ENCODE assay signal across 35 cellular contexts in the genomic region with DNA sequence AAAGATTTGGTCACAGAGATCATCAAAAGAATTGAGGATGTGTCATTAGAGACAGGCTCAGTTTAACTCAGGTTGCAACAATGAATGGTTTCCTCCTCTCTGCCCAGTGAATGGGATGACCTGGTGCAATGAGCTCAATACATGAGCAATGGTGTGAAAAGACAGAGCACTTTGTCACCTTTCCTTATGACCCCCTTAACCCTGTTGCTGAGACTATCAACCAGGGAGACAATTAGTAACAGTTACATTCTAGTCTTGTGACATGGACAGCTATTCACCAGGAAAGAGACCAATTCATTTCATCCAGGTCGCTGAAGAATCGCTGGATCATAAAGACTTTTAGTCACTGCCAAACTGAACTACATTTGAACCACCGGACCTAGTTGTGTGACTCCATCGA. TPM values are rescaled to one million over a fixed set of nuclear protein-coding genes. Genes with fewer than 3 reads are reported as not detected.
"Had no signal": no experiment of that assay in that cellular context is flagged by ENCODE, and none has a peak within 500 bp of the region (broad histone marks: within the 10 kb centered on the region; RNA-seq: fewer than 3 reads in every experiment).

No MANE protein-coding gene starts in this region.

- H3K4me3 ChIP-seq: Peyer's patch had no signal

- DNase-seq: activated CD4-positive, alpha-beta memory T cell treated with anti-CD3 and anti-CD28 coated beads, Interleukin-2, amount 10 ng/mL, durations not matched to agents 7 days and 5 days; activated CD4-positive, alpha-beta T cell treated with anti-CD3 and anti-CD28 coated beads for 1 hour; activated CD4-positive, alpha-beta T cell treated with anti-CD3 and anti-CD28 coated beads for 48 hours; activated CD4-positive, CD25-positive, alpha-beta regulatory T cell; activated CD8-positive, alpha-beta memory T cell treated with anti-CD3 and anti-CD28 coated beads for 24 hours; activated CD8-positive, alpha-beta memory T cell treated with anti-CD3 and anti-CD28 coated beads, Interleukin-2, amount 10 ng/mL, durations not matched to agents 7 days and 5 days; activated CD8-positive, alpha-beta memory T cell treated with anti-CD3 and anti-CD28 coated beads, Interleukin-2, amount 50 U/mL, for 48 hours; activated effector memory CD4-positive, alpha-beta T cell treated with Interleukin-2 at 50 U/mL for 16 hours; activated naive CD4-positive, alpha-beta T cell treated with anti-CD3 and anti-CD28 coated beads, Interleukin-2, amount 10 ng/mL, durations not matched to agents 7 days and 5 days; activated naive CD8-positive, alpha-beta T cell treated with anti-CD3 and anti-CD28 coated beads, Interleukin-2, amount 50 U/mL, for 24 hours; activated T-cell treated with anti-CD3 and anti-CD28 coated beads, Interleukin-2, amount 50 U/mL, for 48 hours; anterior cingulate cortex; central memory CD4-positive, alpha-beta T cell; Karpas-422; KBM-7; NCI-H1105; NCI-H1436; NCI-H1694; NCI-H2029; NCI-H510A; NCI-H526; NCI-H748 treated with DMSO at 0.1 percent for 48 hours; NK-92 treated with Interleukin-12 subunit alpha and Interleukin-12 subunit beta, amount 100 ng/mL, for 24 hours; PC-3; Peyer's patch; SIG-M5; SW 1271; T-helper 1 cell; T-helper 2 cell; T-helper 9 cell; WERI-Rb-1 had no signal

- H3K36me3 Mint-ChIP-seq: activated CD8-positive, alpha-beta memory T cell treated with anti-CD3 and anti-CD28 coated beads, Interleukin-2, amount 10 ng/mL, durations not matched to agents 7 days and 5 days; activated naive CD4-positive, alpha-beta T cell treated with anti-CD3 and anti-CD28 coated beads, Interleukin-2, amount 10 ng/mL, durations not matched to agents 7 days and 5 days; activated naive CD8-positive, alpha-beta T cell; brain had no signal

- H3K4me3 Mint-ChIP-seq: activated CD4-positive, alpha-beta memory T cell treated with anti-CD3 and anti-CD28 coated beads, Interleukin-2, amount 10 ng/mL, durations not matched to agents 7 days and 5 days; activated CD8-positive, alpha-beta memory T cell treated with anti-CD3 and anti-CD28 coated beads, Interleukin-2, amount 10 ng/mL, durations not matched to agents 7 days and 5 days; activated naive CD4-positive, alpha-beta T cell treated with anti-CD3 and anti-CD28 coated beads, Interleukin-2, amount 10 ng/mL, durations not matched to agents 7 days and 5 days; activated naive CD8-positive, alpha-beta T cell; activated naive CD8-positive, alpha-beta T cell treated with anti-CD3 and anti-CD28 coated beads, Interleukin-2, amount 50 U/mL, for 24 hours; brain had no signal

- H3K27ac Mint-ChIP-seq: activated CD4-positive, alpha-beta memory T cell treated with anti-CD3 and anti-CD28 coated beads, Interleukin-2, amount 10 ng/mL, durations not matched to agents 7 days and 5 days; activated CD8-positive, alpha-beta memory T cell treated with anti-CD3 and anti-CD28 coated beads, Interleukin-2, amount 10 ng/mL, durations not matched to agents 7 days and 5 days; activated naive CD4-positive, alpha-beta T cell treated with anti-CD3 and anti-CD28 coated beads, Interleukin-2, amount 10 ng/mL, durations not matched to agents 7 days and 5 days; activated naive CD8-positive, alpha-beta T cell; activated naive CD8-positive, alpha-beta T cell treated with anti-CD3 and anti-CD28 coated beads, Interleukin-2, amount 50 U/mL, for 24 hours; brain had no signal

- ATAC-seq: activated CD8-positive, alpha-beta memory T cell treated with anti-CD3 and anti-CD28 coated beads, Interleukin-2, amount 10 ng/mL, durations not matched to agents 7 days and 5 days; activated naive CD8-positive, alpha-beta T cell treated with anti-CD3 and anti-CD28 coated beads, Interleukin-2, amount 50 U/mL, for 24 hours; PC-3; Right ventricle myocardium inferior had no signal

- H3K27me3 Mint-ChIP-seq: activated CD4-positive, alpha-beta memory T cell treated with anti-CD3 and anti-CD28 coated beads, Interleukin-2, amount 10 ng/mL, durations not matched to agents 7 days and 5 days; activated CD8-positive, alpha-beta memory T cell treated with anti-CD3 and anti-CD28 coated beads, Interleukin-2, amount 10 ng/mL, durations not matched to agents 7 days and 5 days; activated naive CD4-positive, alpha-beta T cell treated with anti-CD3 and anti-CD28 coated beads, Interleukin-2, amount 10 ng/mL, durations not matched to agents 7 days and 5 days; activated naive CD8-positive, alpha-beta T cell treated with anti-CD3 and anti-CD28 coated beads, Interleukin-2, amount 50 U/mL, for 24 hours had no signal

- H3K4me1 Mint-ChIP-seq: activated CD4-positive, alpha-beta memory T cell treated with anti-CD3 and anti-CD28 coated beads, Interleukin-2, amount 10 ng/mL, durations not matched to agents 7 days and 5 days; activated CD8-positive, alpha-beta memory T cell treated with anti-CD3 and anti-CD28 coated beads, Interleukin-2, amount 10 ng/mL, durations not matched to agents 7 days and 5 days; activated naive CD4-positive, alpha-beta T cell treated with anti-CD3 and anti-CD28 coated beads, Interleukin-2, amount 10 ng/mL, durations not matched to agents 7 days and 5 days; activated naive CD8-positive, alpha-beta T cell treated with anti-CD3 and anti-CD28 coated beads, Interleukin-2, amount 50 U/mL, for 24 hours; brain had no signal

RNA-seq across cellular contexts. Expression of a gene that starts 19.9 kb away (rescaled TPM):
- total RNA-seq: activated CD4-positive, alpha-beta memory T cell treated with anti-CD3 and anti-CD28 coated beads, Interleukin-2, amount 10 ng/mL, durations not matched to agents 7 days and 5 days; activated CD8-positive, alpha-beta memory T cell treated with anti-CD3 and anti-CD28 coated beads, Interleukin-2, amount 10 ng/mL, durations not matched to agents 7 days and 5 days; MCF 10A had no signal
